ENCODE assay signal across 30 cellular contexts in the genomic region with DNA sequence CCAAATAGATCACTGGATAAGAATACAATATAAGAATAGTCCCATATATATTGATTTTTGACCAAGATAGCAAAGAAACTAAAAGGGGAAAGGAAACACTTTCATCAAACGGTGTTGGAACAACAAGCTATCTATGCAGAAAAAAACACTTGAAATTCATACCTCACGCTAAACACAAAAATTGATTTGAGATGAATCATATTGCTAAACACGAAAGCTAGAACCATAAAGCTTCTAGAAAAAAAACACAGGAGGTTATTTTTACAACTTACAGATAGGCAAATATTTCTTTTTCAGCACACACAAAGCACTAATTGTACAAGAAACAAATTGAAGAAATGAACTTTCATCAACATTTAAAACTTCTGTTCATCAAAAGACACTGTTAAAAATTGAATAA. TPM values are rescaled to one million over a fixed set of nuclear protein-coding genes. Genes with fewer than 3 reads are reported as not detected.
A peak's percentile ranks its signal among the peaks of the same experiment; 100 is the strongest.
DNase-seq lines count a peak whose midpoint lies in the region; ATAC-seq and TF ChIP-seq lines count a peak whose summit lies in the region.
"Had no signal": no experiment of that assay in that cellular context is flagged by ENCODE, and none has a peak within 500 bp of the region (broad histone marks: within the 10 kb centered on the region; RNA-seq: fewer than 3 reads in every experiment).

No MANE protein-coding gene starts in this region.

- H3K4me3 Mint-ChIP-seq in activated naive CD4-positive, alpha-beta T cell treated with anti-CD3 and anti-CD28 coated beads for 36 hours = no peak overlapping the region
- no peak overlapping the region for H3K4me3 Mint-ChIP-seq in chondrocyte (ENCODE audit: unreplicated experiment)
- H3K4me3 Mint-ChIP-seq: activated CD4-positive, alpha-beta T cell treated with anti-CD3 and anti-CD28 coated beads, Interleukin-2, amount 10 ng/mL, durations not matched to agents 7 days and 5 days; natural killer cell had no signal

- intact Hi-C loops in activated naive CD4-positive, alpha-beta T cell treated with anti-CD3 and anti-CD28 coated beads for 36 hours (cut with micrococcal nuclease) = loop anchor here (10.0 kb wide), 1 partner anchor 361 kb away; the partner anchor contains the start of gene GSTA4
- intact Hi-C loops in PC-3 (cut with micrococcal nuclease) = no loop called here

- no peaks in the 10 kb centered on the region for H3K9me3 ChIP-seq in PC-3 (ENCODE audit: low read length)
- no peaks in the 10 kb centered on the region for H3K9me3 ChIP-seq in skeletal muscle satellite cell (replicated peaks; ENCODE audit: low read length)
- H3K9me3 ChIP-seq: A549, adrenal gland, colonic mucosa, mucosa of descending colon, spleen, tibial artery, vagina had no signal

- H3K79me2 ChIP-seq in PC-3 (ENCODE audit: low read length) = no peaks in the 10 kb centered on the region

- no peaks in the 10 kb centered on the region for H3K9me2 ChIP-seq in PC-3 (replicated peaks; ENCODE audit: low read length)

- H4K20me1 ChIP-seq in PC-3 (ENCODE audit: low read length) = no peaks in the 10 kb centered on the region

- POLR2A ChIA-PET in PC-3 (lab: Charles Lee; ENCODE audit: unreplicated experiment) = no interaction called here

- ATAC-seq in PC-3 (no peak), GM18520 (IDR thresholded peaks at IDR 0.05; ENCODE audit: unreplicated experiment) (no peak)
- ATAC-seq: A549, left cardiac atrium, mucosa of descending colon, natural killer cell had no signal

- no peaks in the 10 kb centered on the region for H3K36me3 Mint-ChIP-seq in activated naive CD4-positive, alpha-beta T cell treated with anti-CD3 and anti-CD28 coated beads for 36 hours (ENCODE audit: low read depth)
- no peaks in the 10 kb centered on the region for H3K36me3 Mint-ChIP-seq in chondrocyte (ENCODE audit: low read depth)
- H3K36me3 Mint-ChIP-seq: CD4-positive, CD25-positive, alpha-beta regulatory T cell; natural killer cell had no signal

- no TSS peak for BruUV-seq in PC-3 (replicated peaks; lab: Mats Ljungman, UMichigan)

- no peak overlapping the region for H3K4me3 ChIP-seq in PC-3 (ENCODE audit: low read length)
- no peak overlapping the region for H3K4me3 ChIP-seq in skeletal muscle satellite cell (ENCODE audit: low read length)
- H3K4me3 ChIP-seq: A549, adrenal gland, colonic mucosa, mucosa of descending colon, spleen, tibial artery, vagina had no signal

- H3K9me3 Mint-ChIP-seq in activated naive CD4-positive, alpha-beta T cell treated with anti-CD3 and anti-CD28 coated beads for 36 hours = no peaks in the 10 kb centered on the region
- H3K9me3 Mint-ChIP-seq in chondrocyte (ENCODE audit: low read depth) = no peaks in the 10 kb centered on the region
- H3K9me3 Mint-ChIP-seq: activated CD4-positive, alpha-beta T cell treated with anti-CD3 and anti-CD28 coated beads, Interleukin-2, amount 10 ng/mL, durations not matched to agents 7 days and 5 days; CD4-positive, CD25-positive, alpha-beta regulatory T cell; natural killer cell had no signal

- peaks cover 2% of the 10 kb centered on the region for H3K27me3 Mint-ChIP-seq in activated naive CD4-positive, alpha-beta T cell treated with anti-CD3 and anti-CD28 coated beads for 36 hours (ENCODE audit: low read depth)
- no peaks in the 10 kb centered on the region for H3K27me3 Mint-ChIP-seq in chondrocyte (ENCODE audit: low read depth)
- H3K27me3 Mint-ChIP-seq: activated CD4-positive, alpha-beta T cell treated with anti-CD3 and anti-CD28 coated beads, Interleukin-2, amount 10 ng/mL, durations not matched to agents 7 days and 5 days had no signal

- 0 out of 2 replicates have a peak overlapping the region, but pooled peaks have one; percentile 4 for H2AFZ ChIP-seq in PC-3 (ENCODE audit: low read length)

- CTCF ChIA-PET in activated naive CD4-positive, alpha-beta T cell treated with anti-CD3 and anti-CD28 coated beads for 36 hours (lab: Charles Lee) = interaction anchor here (1.0 to 11.4 kb wide), 10 partner anchors 17 to 348 kb away, joined by 4 to 81 read pairs (median 5); partner anchors contain the start of gene TMEM14A
- CTCF ChIA-PET in PC-3 (lab: Charles Lee) = interaction anchor here (0.6 to 0.7 kb wide), 3 partner anchors 225 to 578 kb away, joined by 3 to 5 read pairs (median 5); no protein-coding TSS in a partner anchor

- peaks cover 18% of the 10 kb centered on the region for H3K4me1 Mint-ChIP-seq in activated naive CD4-positive, alpha-beta T cell treated with anti-CD3 and anti-CD28 coated beads for 36 hours (ENCODE audit: low read depth)
- H3K4me1 Mint-ChIP-seq in chondrocyte (ENCODE audit: low read depth) = peaks cover 17% of the 10 kb centered on the region
- H3K4me1 Mint-ChIP-seq: natural killer cell had no signal

- H3K36me3 ChIP-seq in PC-3 (ENCODE audit: low read depth, low read length) = no peaks in the 10 kb centered on the region
- H3K36me3 ChIP-seq in skeletal muscle satellite cell (ENCODE audit: insufficient read depth, low read length) = no peaks in the 10 kb centered on the region
- H3K36me3 ChIP-seq: adrenal gland, colonic mucosa, spleen, tibial artery, vagina, WERI-Rb-1 had no signal

- no peaks in the 10 kb centered on the region for H3K27me3 ChIP-seq in PC-3 (ENCODE audit: low read length)
- no peaks in the 10 kb centered on the region for H3K27me3 ChIP-seq in skeletal muscle satellite cell (ENCODE audit: control insufficient read depth, insufficient read depth, low read length)
- H3K27me3 ChIP-seq: colonic mucosa, spleen, vagina had no signal

- H3K4me2 ChIP-seq in PC-3 (ENCODE audit: low read length) (no peak overlapping the region), skeletal muscle satellite cell (ENCODE audit: low read length) (peak overlapping the region; percentile 49)
- H3K4me2 ChIP-seq: A549 had no signal

- no peak overlapping the region for H3K9ac ChIP-seq in PC-3 (ENCODE audit: low read length)
- H3K9ac ChIP-seq in skeletal muscle satellite cell (ENCODE audit: low read depth, low read length) = peak overlapping the region; percentile 45

- no peak overlapping the region for H3K27ac ChIP-seq in PC-3 (ENCODE audit: low read length)
- H3K27ac ChIP-seq: A549, adrenal gland, colonic mucosa, HL-60, spleen, tibial artery, vagina, WERI-Rb-1 had no signal

- TF ChIP-seq CTCF in PC-3 (conservative IDR thresholded peaks at IDR 0.05; ENCODE audit: low read depth, low read length) = no peak
- TF ChIP-seq CTCF in chondrocyte (IDR thresholded peaks at IDR 0.05) = no peak

- DNase-seq in activated naive CD4-positive, alpha-beta T cell treated with anti-CD3 and anti-CD28 coated beads for 36 hours = no peak
- DNase-seq in activated naive CD4-positive, alpha-beta T cell treated with Interleukin-2 at 50 U/mL for 16 hours = no peak
- DNase-seq in PC-3 (no peak), chondrocyte (ENCODE audit: low spot score) (no peak), NCI-H2029 treated with DMSO at 0.1 percent for 48 hours (lab: John Stamatoyannopoulos, UW) (no peak), OCI-M1 (lab: John Stamatoyannopoulos, UW) (no peak)
- DNase-seq: activated CD4-positive, alpha-beta T cell treated with anti-CD3 and anti-CD28 coated beads, Interleukin-2, amount 10 ng/mL, durations not matched to agents 7 days and 5 days; activated naive CD4-positive, alpha-beta T cell; adrenal gland; AML-193; colonic mucosa; DND-41; effector CD8-positive, alpha-beta T cell; hippocampal formation; Karpas-422; left cardiac atrium; mammary epithelial cell; mucosa of descending colon; natural killer cell; NCI-H1436; spleen; stimulated activated CD4-positive, alpha-beta T cell treated with anti-CD3 and anti-CD28 coated beads, Interleukin-4, amount 100 ng/mL, for 1 hour; tibial artery; WERI-Rb-1 had no signal

- peak overlapping the region; percentile 67 for H3K27ac Mint-ChIP-seq in activated naive CD4-positive, alpha-beta T cell treated with anti-CD3 and anti-CD28 coated beads for 36 hours
- peak overlapping the region; percentile 14 for H3K27ac Mint-ChIP-seq in chondrocyte (ENCODE audit: unreplicated experiment)
- H3K27ac Mint-ChIP-seq: CD4-positive, CD25-positive, alpha-beta regulatory T cell; natural killer cell had no signal

- H3F3A ChIP-seq in PC-3 (ENCODE audit: low read length, unreplicated experiment) = no peaks in the 10 kb centered on the region

- H3K4me1 ChIP-seq in PC-3 (ENCODE audit: insufficient read depth, low read length) (no peaks in the 10 kb centered on the region; the same call in 1 of the 2 replicates), skeletal muscle satellite cell (ENCODE audit: control insufficient read depth, insufficient read depth, low read length) (peaks cover 18% of the 10 kb centered on the region)
- H3K4me1 ChIP-seq: A549, adrenal gland, colonic mucosa, spleen, tibial artery, vagina had no signal

RNA-seq across cellular contexts. Expression of gene TMEM14A, which starts 36.7 kb away (rescaled TPM):
- 10 to 100 TPM; 10.4 to 11.0 TPM for total RNA-seq in activated naive CD4-positive, alpha-beta T cell treated with anti-CD3 and anti-CD28 coated beads for 36 hours
- total RNA-seq in PC-3 (2014; rRNA removed) (54.7 and 65.4 TPM in 2 replicates), chondrocyte (21.1 to 34.4 TPM (median 25.7 TPM) in 3 replicates)
- 30.6 and 31.4 TPM in 2 replicates for total RNA-seq in skeletal muscle satellite cell (2012; rRNA removed)

RNA-seq across cellular contexts. Expression of gene TRAM2, which starts 57.4 kb away (rescaled TPM):
- 1 to 10 TPM; 2.5 to 2.9 TPM for total RNA-seq in activated naive CD4-positive, alpha-beta T cell treated with anti-CD3 and anti-CD28 coated beads for 36 hours
- total RNA-seq in PC-3 (2014; rRNA removed) (17.7 and 19.6 TPM in 2 replicates), chondrocyte (159 to 178 TPM (median 159 TPM) in 3 replicates)
- total RNA-seq in skeletal muscle satellite cell (2012; rRNA removed) = 117 and 131 TPM in 2 replicates
